Comparison of ENCODE assay signal across 9 cellular contexts in the genomic region with DNA sequence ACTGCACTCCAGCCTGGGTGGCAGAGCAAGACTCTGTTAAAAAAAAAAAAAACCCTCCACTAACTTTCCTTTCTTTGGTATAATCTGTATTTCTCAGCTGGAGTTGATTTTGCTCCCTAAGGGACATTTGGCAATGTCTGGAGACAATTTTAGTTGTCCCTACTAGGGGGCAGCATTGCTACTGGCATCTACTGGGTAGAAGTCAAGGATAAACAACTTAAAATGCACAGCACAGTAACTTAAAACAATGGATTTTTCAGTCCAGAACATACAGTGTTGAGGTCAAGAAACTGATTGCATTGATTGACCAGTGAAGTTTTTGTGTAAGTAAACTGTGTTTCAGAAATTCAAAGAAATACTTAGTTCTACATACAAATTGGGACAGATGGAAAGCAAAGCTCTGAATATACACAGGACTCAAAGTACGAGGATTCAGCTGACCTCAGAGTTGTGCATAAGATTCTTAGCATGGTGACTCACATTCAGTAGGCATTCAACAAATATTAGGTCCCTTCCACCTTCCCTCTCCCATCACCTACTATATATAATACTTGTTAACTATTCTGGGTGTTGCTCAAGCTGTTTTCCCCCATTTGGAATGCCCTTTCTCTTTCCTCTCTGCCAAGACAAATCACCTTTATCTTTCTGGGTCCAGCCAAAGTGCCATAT. TPM values are rescaled to one million over a fixed set of nuclear protein-coding genes. Genes with fewer than 3 reads are reported as not detected.
DNase-seq lines count a peak whose midpoint lies in the region; ATAC-seq and TF ChIP-seq lines count a peak whose summit lies in the region.
"Had no signal": no experiment of that assay in that cellular context is flagged by ENCODE, and none has a peak within 500 bp of the region (broad histone marks: within the 10 kb centered on the region; RNA-seq: fewer than 3 reads in every experiment).

No MANE protein-coding gene starts in this region.

- no peak for ATAC-seq in HG03432 (IDR thresholded peaks at IDR 0.05; ENCODE audit: unreplicated experiment)
- no peak for ATAC-seq in GM18907 (IDR thresholded peaks at IDR 0.05; ENCODE audit: unreplicated experiment)
- ATAC-seq in activated CD8-positive, alpha-beta T cell treated with anti-CD3 and anti-CD28 coated beads for 36 hours, result no peak

- H3K9me3 Mint-ChIP-seq in activated CD8-positive, alpha-beta T cell treated with anti-CD3 and anti-CD28 coated beads for 36 hours, result no peaks in the 10 kb centered on the region

- H3K27me3 Mint-ChIP-seq in activated CD8-positive, alpha-beta T cell treated with anti-CD3 and anti-CD28 coated beads for 36 hours, result no peaks in the 10 kb centered on the region

- DNase-seq in AG10803 (ENCODE audit: low read depth), result peak; percentile 28
- peak; percentile 38 for DNase-seq in HCEC 1CT
- DNase-seq in iPS-NIHi11 (ENCODE audit: low spot score), result peak; percentile 16
- no peak for DNase-seq in NCI-H146 (lab: John Stamatoyannopoulos, UW)
- no peak for DNase-seq in activated CD8-positive, alpha-beta T cell treated with anti-CD3 and anti-CD28 coated beads for 36 hours

- no peak overlapping the region for H3K27ac Mint-ChIP-seq in activated CD8-positive, alpha-beta T cell treated with anti-CD3 and anti-CD28 coated beads for 36 hours

- H3F3A ChIP-seq in SU-DHL-6 (ENCODE audit: insufficient read depth), result no peaks in the 10 kb centered on the region

- no peaks in the 10 kb centered on the region for H3K36me3 ChIP-seq in SU-DHL-6 (ENCODE audit: low read length)

- H3K27me3 ChIP-seq in SU-DHL-6 (ENCODE audit: low read length), result no peaks in the 10 kb centered on the region

- no peaks in the 10 kb centered on the region for H3K9me3 ChIP-seq in SU-DHL-6 (ENCODE audit: insufficient read depth, low read length)

- no peaks in the 10 kb centered on the region for H3K36me3 Mint-ChIP-seq in activated CD8-positive, alpha-beta T cell treated with anti-CD3 and anti-CD28 coated beads for 36 hours (ENCODE audit: low read depth)

- H3K4me2 ChIP-seq in SU-DHL-6 (ENCODE audit: low read depth, low read length, poor library complexity, severe bottlenecking), result no peak overlapping the region

- intact Hi-C loops in activated CD8-positive, alpha-beta T cell treated with anti-CD3 and anti-CD28 coated beads for 36 hours (cut with micrococcal nuclease), result no loop called here

- peak; percentile 43 for TF ChIP-seq CTCF in AG10803 (conservative IDR thresholded peaks at IDR 0.05; ENCODE audit: low read length)
- TF ChIP-seq CTCF in SU-DHL-6 (IDR thresholded peaks at IDR 0.05; ENCODE audit: insufficient read depth, low read length, poor library complexity, severe bottlenecking), result peak; percentile 11
- no peak for TF ChIP-seq CTCF in activated CD8-positive, alpha-beta T cell treated with anti-CD3 and anti-CD28 coated beads for 36 hours (IDR thresholded peaks at IDR 0.05)

- H3K27ac ChIP-seq in SU-DHL-6 (ENCODE audit: low read depth, low read length), result no peak overlapping the region
- H3K27ac ChIP-seq: epithelial cell of prostate had no signal

- H3K4me1 Mint-ChIP-seq in activated CD8-positive, alpha-beta T cell treated with anti-CD3 and anti-CD28 coated beads for 36 hours (ENCODE audit: low read depth), result peaks cover 11% of the 10 kb centered on the region

- no peak overlapping the region for H3K4me3 ChIP-seq in AG10803 (ENCODE audit: low read length)
- H3K4me3 ChIP-seq in SU-DHL-6 (ENCODE audit: insufficient read depth, low read length, poor library complexity, severe bottlenecking), result no peak overlapping the region

- H3K79me2 ChIP-seq in SU-DHL-6 (ENCODE audit: insufficient read depth, low read length), result no peaks in the 10 kb centered on the region

- H3K9ac ChIP-seq in SU-DHL-6 (ENCODE audit: low read length), result no peak overlapping the region

- CTCF ChIA-PET in activated CD8-positive, alpha-beta T cell treated with anti-CD3 and anti-CD28 coated beads for 36 hours (lab: Charles Lee), result no interaction called here

- no peak overlapping the region for H2AFZ ChIP-seq in SU-DHL-6 (ENCODE audit: low read depth, low read length, severe bottlenecking)

- H3K9me2 ChIP-seq in SU-DHL-6 (replicated peaks; ENCODE audit: insufficient read depth, low read length), result no peaks in the 10 kb centered on the region

- POLR2A ChIA-PET in activated CD8-positive, alpha-beta T cell treated with anti-CD3 and anti-CD28 coated beads for 36 hours (lab: Charles Lee), result no interaction called here

- H3K4me3 Mint-ChIP-seq in activated CD8-positive, alpha-beta T cell treated with anti-CD3 and anti-CD28 coated beads for 36 hours, result no peak overlapping the region

- H4K20me1 ChIP-seq in SU-DHL-6 (ENCODE audit: low read depth, low read length), result no peaks in the 10 kb centered on the region

RNA-seq across cellular contexts. Expression of a gene that starts 8.8 kb away (rescaled TPM):
- total RNA-seq in activated CD8-positive, alpha-beta T cell treated with anti-CD3 and anti-CD28 coated beads for 36 hours, result not detected

Comparison
In these comparisons a context has a peak if more than half of its experiments do, and no peak if none do; other contexts are left out.
1. DNase-seq: peak in AG10803 (single experiment), HCEC 1CT (single experiment) and iPS-NIHi11 (single experiment); none in NCI-H146 (single experiment) and activated CD8-positive, alpha-beta T cell treated with anti-CD3 and anti-CD28 coated beads for 36 hours (single experiment).